In the genomic region with DNA sequence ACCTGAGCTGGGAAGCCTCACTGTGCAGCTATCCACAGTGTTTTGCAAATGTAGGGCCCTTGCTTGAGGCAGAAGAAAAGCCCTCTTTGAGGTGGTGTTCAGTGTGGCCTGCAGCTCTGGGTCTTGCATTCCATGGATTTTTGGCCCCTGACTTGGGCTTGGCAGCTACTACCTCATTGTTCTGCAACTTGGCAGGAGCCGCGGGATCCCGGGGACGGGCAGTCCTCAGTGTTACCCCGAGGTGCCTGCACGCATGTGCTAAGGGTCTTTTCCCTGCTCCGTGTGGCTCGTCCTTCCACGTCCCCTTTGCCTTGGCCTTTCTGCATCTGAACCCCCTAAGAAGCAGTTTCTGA, we compare ENCODE assay signal across 10 cellular contexts. TPM values are rescaled to one million over a fixed set of nuclear protein-coding genes. Genes with fewer than 3 reads are reported as not detected.
DNase-seq lines count a peak whose midpoint lies in the region; FAIRE-seq and TF ChIP-seq lines count a peak whose summit lies in the region.
"Had no signal": no experiment of that assay in that cellular context is flagged by ENCODE, and none has a peak within 500 bp of the region (broad histone marks: within the 10 kb centered on the region; RNA-seq: fewer than 3 reads in every experiment).

No MANE protein-coding gene starts in this region.

- H3K4me1 ChIP-seq in muscle layer of duodenum (ENCODE audit: control insufficient read depth in 1 of 2, insufficient read depth in 2 of 2, low read length in 2 of 2) (peaks cover 8 to 52% of the 10 kb centered on the region in 2 donors), colonic mucosa (peaks cover 5% of the 10 kb centered on the region)

- H3K36me3 ChIP-seq in muscle layer of duodenum (ENCODE audit: control insufficient read depth in 1 of 2, insufficient read depth in 2 of 2, low read length in 2 of 2) (peaks cover 9 to 11% of the 10 kb centered on the region in 2 donors), colonic mucosa (no peaks in the 10 kb centered on the region)

- H3K9me3 ChIP-seq in muscle layer of duodenum (ENCODE audit: control insufficient read depth in 1 of 2, low read length in 2 of 2) = no peaks in the 10 kb centered on the region
- no peaks in the 10 kb centered on the region for H3K9me3 ChIP-seq in colonic mucosa

- no peak overlapping the region for H3K9ac ChIP-seq in colonic mucosa (ENCODE audit: low read depth in 2 of 2, low read length in 2 of 2)

- no peak for FAIRE-seq in D721Med (lab: Jason Lieb, UNC)

- intact Hi-C loops in colonic mucosa (cut with DNase I) = loop anchor here (10.0 kb wide), 1 partner anchor 173 kb away; no protein-coding TSS in a partner anchor

- POLR2A ChIA-PET in RWPE1 (lab: Yijun Ruan, JAX; ENCODE audit: low non-redundant PET) = no interaction called here

- TF ChIP-seq CTCF in AG10803 (conservative IDR thresholded peaks at IDR 0.05; ENCODE audit: low read length) = no peak; the same call in 1 of the 2 replicates
- TF ChIP-seq CTCF in RWPE1 (conservative IDR thresholded peaks at IDR 0.05; ENCODE audit: low read depth) = no peak
- no peak for TF ChIP-seq CTCF in fibroblast of villous mesenchyme (IDR thresholded peaks at IDR 0.05; ENCODE audit: insufficient read depth, low read depth, low read length)
- TF ChIP-seq CTCF in D721Med (IDR thresholded peaks at IDR 0.05; ENCODE audit: insufficient read depth, missing control alignments) = no peak
- no peak for TF ChIP-seq CTCF in colonic mucosa (IDR thresholded peaks at IDR 0.05)

- H3K4me3 ChIP-seq in AG10803 (ENCODE audit: low read length) (no peak overlapping the region), fibroblast of villous mesenchyme (ENCODE audit: low read depth, low read length) (no peak overlapping the region), muscle layer of duodenum (ENCODE audit: low read depth in 1 of 2, low read length in 2 of 2) (no peak overlapping the region), colonic mucosa (no peak overlapping the region)

- peak; percentile 98 for DNase-seq in AG10803 (ENCODE audit: low read depth)
- DNase-seq in RWPE1 (ENCODE audit: low spot score) = peak; percentile 96
- peak; percentile 79 for DNase-seq in fibroblast of villous mesenchyme (ENCODE audit: low read depth)
- DNase-seq in D721Med (ENCODE audit: insufficient read length, low spot score) = no peak
- no peak for DNase-seq in activated CD8-positive, alpha-beta memory T cell treated with anti-CD3 and anti-CD28 coated beads for 24 hours
- DNase-seq in colonic mucosa = no peak
- DNase-seq in NCI-H2196 treated with DMSO at 0.1 percent for 48 hours (lab: John Stamatoyannopoulos, UW; ENCODE audit: unreplicated experiment) = no peak
- DNase-seq: activated CD4-positive, CD25-positive, alpha-beta regulatory T cell; DMS 273 treated with DMSO at 0.1 percent for 48 hours had no signal

- CTCF ChIA-PET in RWPE1 (lab: Yijun Ruan, JAX) = interaction anchor here (0.6 kb wide), 1 partner anchor 1081 kb away, joined by 3 read pairs; no protein-coding TSS in a partner anchor

- H3K27me3 ChIP-seq in muscle layer of duodenum (ENCODE audit: low read depth, low read length) = no peaks in the 10 kb centered on the region
- H3K27me3 ChIP-seq in colonic mucosa = no peaks in the 10 kb centered on the region

- peak overlapping the region; percentile 90 for H3K27ac ChIP-seq in RWPE1
- H3K27ac ChIP-seq in muscle layer of duodenum (ENCODE audit: low read length) = peak overlapping the region; percentile 36
- no peak overlapping the region for H3K27ac ChIP-seq in colonic mucosa

RNA-seq across cellular contexts. Expression of a gene that starts 39.8 kb away (rescaled TPM):
- 41.9 and 43.2 TPM in 2 replicates for total RNA-seq in fibroblast of villous mesenchyme
- total RNA-seq in colonic mucosa = 10 to 100 TPM; 77.8 to 83.4 TPM

Comparison
In these comparisons a context has a peak if more than half of its experiments do, and no peak if none do; other contexts are left out.
1. DNase-seq: peak in AG10803 (single experiment), RWPE1 (single experiment) and fibroblast of villous mesenchyme (single experiment); none in D721Med (single experiment), activated CD8-positive, alpha-beta memory T cell treated with anti-CD3 and anti-CD28 coated beads for 24 hours (single experiment), colonic mucosa (single experiment) and NCI-H2196 treated with DMSO at 0.1 percent for 48 hours (single experiment).